Comparison of ENCODE assay signal across 1 cellular context in genomic region chr9:125455132-125455531, GRCh38.
TF ChIP-seq lines count a peak whose summit lies in the region.

No MANE protein-coding gene starts in this region.

TF ChIP-seq in HepG2, 621 proteins besides CTCF, POLR2A, EP300 and RAD21 (continued from another document):
- TF ChIP-seq REST (IDR thresholded peaks at IDR 0.05; ENCODE audit: borderline replicate concordance in 1 of 2, low read depth in 1 of 2, low read length in 2 of 2): no peak
- no peak for TF ChIP-seq GPN1 (CRISPR knock-in tag; IDR thresholded peaks at IDR 0.05; ENCODE audit: borderline replicate concordance)
- TF ChIP-seq PBX2 (CRISPR knock-in tag; IDR thresholded peaks at IDR 0.05): no peak
- no peak for TF ChIP-seq HNF4A (CRISPR knock-in tag; IDR thresholded peaks at IDR 0.05)
- no peak for TF ChIP-seq ZNF343 (CRISPR knock-in tag; IDR thresholded peaks at IDR 0.05)
- TF ChIP-seq MTF1 (CRISPR knock-in tag; IDR thresholded peaks at IDR 0.05): no peak
- TF ChIP-seq MXI1 (IDR thresholded peaks at IDR 0.05; ENCODE audit: borderline replicate concordance, low read depth, low read length): no peak
- TF ChIP-seq ZNF75D (CRISPR knock-in tag; IDR thresholded peaks at IDR 0.05; ENCODE audit: borderline replicate concordance): no peak
- no peak for TF ChIP-seq NFE2L1 (CRISPR knock-in tag; IDR thresholded peaks at IDR 0.05; ENCODE audit: borderline replicate concordance)
- TF ChIP-seq KLF12 (CRISPR knock-in tag; IDR thresholded peaks at IDR 0.05; ENCODE audit: borderline replicate concordance): no peak
- no peak for TF ChIP-seq ZNF276 (CRISPR knock-in tag; IDR thresholded peaks at IDR 0.05; ENCODE audit: low read depth)
- no peak for TF ChIP-seq ZNF564 (CRISPR knock-in tag; IDR thresholded peaks at IDR 0.05)
